In the genomic region with DNA sequence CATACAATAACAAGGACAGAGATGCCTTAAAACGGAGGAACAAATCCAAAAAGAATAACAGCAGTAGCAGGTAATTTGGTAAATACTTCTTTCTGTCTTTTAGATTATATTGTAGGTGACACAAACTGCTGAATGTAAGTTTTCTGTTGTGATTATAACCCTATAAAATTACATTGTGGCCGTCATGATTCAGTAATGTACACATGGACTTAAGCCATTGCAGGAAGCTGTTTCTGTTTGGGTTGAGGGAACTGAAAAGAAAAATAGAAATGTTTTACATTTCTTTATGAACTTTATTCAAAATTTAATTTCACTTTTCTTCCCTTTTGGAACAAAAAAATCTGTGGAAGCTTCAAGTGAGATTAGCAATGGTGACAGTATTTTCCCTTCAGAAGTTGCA, we compare ENCODE assay signal across 9 cellular contexts. TPM values are rescaled to one million over a fixed set of nuclear protein-coding genes. Genes with fewer than 3 reads are reported as not detected.
DNase-seq lines count a peak whose midpoint lies in the region; ATAC-seq, FAIRE-seq and TF ChIP-seq lines count a peak whose summit lies in the region.
"Had no signal": no experiment of that assay in that cellular context is flagged by ENCODE, and none has a peak within 500 bp of the region (broad histone marks: within the 10 kb centered on the region; RNA-seq: fewer than 3 reads in every experiment).

No MANE protein-coding gene starts in this region.

- H3K4me3 ChIP-seq in HepG2 (replicated peaks in 1 of 3; ENCODE audit: insufficient read depth in 1 of 3, low read depth in 2 of 3, low read length in 3 of 3): peak overlapping the region; percentile 86 to 93 (median 93); a peak in 5 of 6 replicates
- peak overlapping the region; percentile 84 to 95 for H3K4me3 ChIP-seq in tibial artery

- BruUV-seq in HepG2 (replicated peaks; lab: Mats Ljungman, UMichigan): TSS peak; percentile 52

- H3K9me3 Mint-ChIP-seq in activated T-cell treated with anti-CD3 and anti-CD28 coated beads, Interleukin-2, amount 50 U/mL, for 24 hours: no peaks in the 10 kb centered on the region
- H3K9me3 Mint-ChIP-seq in activated naive CD8-positive, alpha-beta T cell treated with anti-CD3 and anti-CD28 coated beads for 36 hours: no peaks in the 10 kb centered on the region

- FAIRE-seq in HepG2 (lab: Jason Lieb, UNC): no peak

- no peak overlapping the region for H3K27ac ChIP-seq in HepG2 (ENCODE audit: extremely low read length, insufficient read depth, low read length)
- H3K27ac ChIP-seq in tibial artery: peak overlapping the region in 1 of 2 donors; percentile 95
- H3K27ac ChIP-seq: SJSA1 had no signal

- no peak for TF ChIP-seq POLR2A in HepG2 (IDR thresholded peaks at IDR 0.05; ENCODE audit: insufficient read depth in 1 of 2, low read depth in 2 of 2, low read length in 2 of 2)

- H3K27me3 Mint-ChIP-seq in activated T-cell treated with anti-CD3 and anti-CD28 coated beads, Interleukin-2, amount 50 U/mL, for 24 hours: no peaks in the 10 kb centered on the region
- H3K27me3 Mint-ChIP-seq in activated naive CD8-positive, alpha-beta T cell treated with anti-CD3 and anti-CD28 coated beads for 36 hours: no peaks in the 10 kb centered on the region

- H3K79me2 ChIP-seq in HepG2 (ENCODE audit: insufficient read depth, low read length): peaks cover 18% of the 10 kb centered on the region

- H3K27me3 ChIP-seq in HepG2 (ENCODE audit: control insufficient read depth in 1 of 2, insufficient read depth in 2 of 2, low read length in 2 of 2): no peaks in the 10 kb centered on the region
- H3K27me3 ChIP-seq in tibial artery: no peaks in the 10 kb centered on the region
- H3K27me3 ChIP-seq: SJSA1 had no signal

- WGBS in HepG2 (ENCODE audit: low lambda C conversion rate): 39% methylated on average over 2 of the region's 2 CpGs

- peak overlapping the region; percentile 81 for H3K4me2 ChIP-seq in HepG2 (ENCODE audit: low read depth, low read length)

- CTCF ChIA-PET in HepG2 (lab: Yijun Ruan, JAX; ENCODE audit: low intra/inter-chr PET ratio, low total read pairs): no interaction called here

- H3K9me3 ChIP-seq in HepG2 (ENCODE audit: low read length): no peaks in the 10 kb centered on the region
- H3K9me3 ChIP-seq in tibial artery: no peaks in the 10 kb centered on the region
- H3K9me3 ChIP-seq: SJSA1 had no signal

- peaks cover 47% of the 10 kb centered on the region for H3K36me3 Mint-ChIP-seq in activated T-cell treated with anti-CD3 and anti-CD28 coated beads, Interleukin-2, amount 50 U/mL, for 24 hours (ENCODE audit: low read depth)
- peaks cover 6% of the 10 kb centered on the region for H3K36me3 Mint-ChIP-seq in activated naive CD8-positive, alpha-beta T cell treated with anti-CD3 and anti-CD28 coated beads for 36 hours

- H3K4me3 Mint-ChIP-seq in activated T-cell treated with anti-CD3 and anti-CD28 coated beads, Interleukin-2, amount 50 U/mL, for 24 hours: peak overlapping the region; percentile 74
- peak overlapping the region; percentile 75 for H3K4me3 Mint-ChIP-seq in activated naive CD8-positive, alpha-beta T cell treated with anti-CD3 and anti-CD28 coated beads for 36 hours

- no peak overlapping the region for H2AFZ ChIP-seq in HepG2 (ENCODE audit: low read length)

- no peak for TF ChIP-seq EP300 in HepG2 (IDR thresholded peaks at IDR 0.05; ENCODE audit: low read depth in 2 of 2, low read length in 2 of 2)
- no peak for TF ChIP-seq EP300 in HepG2 (CRISPR knock-in tag; IDR thresholded peaks at IDR 0.05; ENCODE audit: borderline replicate concordance)

- POLR2A ChIA-PET in HepG2 (lab: Yijun Ruan, JAX): interaction anchor here (0.6 to 6.5 kb wide), 11 partner anchors 9 to 377 kb away, joined by 3 to 282 read pairs (median 60); partner anchors contain the start of genes PCBP1, SNRNP27 and SNRPG

- no peak for DNase-seq in activated T-cell treated with anti-CD3 and anti-CD28 coated beads, Interleukin-2, amount 50 U/mL, for 24 hours
- no peak for DNase-seq in activated T-cell treated with anti-CD3 and anti-CD28 coated beads, Interleukin-2, amount 50 U/mL, for 1 hour
- DNase-seq in activated naive CD8-positive, alpha-beta T cell treated with anti-CD3 and anti-CD28 coated beads for 36 hours: no peak
- no peak for DNase-seq in HepG2 (ENCODE audit: low spot score)
- DNase-seq in tibial artery: no peak
- no peak for DNase-seq in HuH-7 (ENCODE audit: low spot score)
- DNase-seq in NCI-H1417 (lab: John Stamatoyannopoulos, UW): no peak
- DNase-seq in GM19238 (ENCODE audit: insufficient read length, low spot score): no peak

- H3K36me3 ChIP-seq in HepG2 (replicated peaks in 1 of 2; ENCODE audit: control insufficient read depth in 1 of 2, insufficient read depth in 2 of 2, low read length in 2 of 2) (peaks cover 0 to 33% of the 10 kb centered on the region in 2 experiments; a peak in 3 of 5 replicates), tibial artery (peaks cover 3 to 16% (median 3%) of the 10 kb centered on the region in 3 donors)

- peak overlapping the region; percentile 91 for H3K9ac ChIP-seq in HepG2 (ENCODE audit: insufficient read depth, low read depth, low read length)

- peaks cover 37% of the 10 kb centered on the region for H3K4me1 ChIP-seq in HepG2 (ENCODE audit: insufficient read depth, low read length)
- H3K4me1 ChIP-seq in tibial artery: peaks cover 0 to 36% (median 21%) of the 10 kb centered on the region in 4 donors

- no peak for TF ChIP-seq RAD21 in HepG2 (CRISPR knock-in tag; IDR thresholded peaks at IDR 0.05)

- TF ChIP-seq CTCF in HepG2 (CRISPR knock-in tag; IDR thresholded peaks at IDR 0.05) (no peak), tibial artery (IDR thresholded peaks at IDR 0.05) (no peak)

- H3K27ac Mint-ChIP-seq in activated T-cell treated with anti-CD3 and anti-CD28 coated beads, Interleukin-2, amount 50 U/mL, for 24 hours: peak overlapping the region; percentile 28
- H3K27ac Mint-ChIP-seq in activated naive CD8-positive, alpha-beta T cell treated with anti-CD3 and anti-CD28 coated beads for 36 hours: no peak overlapping the region

- in situ Hi-C loops in HepG2 (cut with HindIII; ENCODE audit: extremely low pct_ligation_motif_present, low pct_unique_long_range_greater_than_20kb): loop anchor here (5.0 kb wide), 1 partner anchor 151 kb away; no protein-coding TSS in a partner anchor

- peaks cover 41% of the 10 kb centered on the region for H3K4me1 Mint-ChIP-seq in activated T-cell treated with anti-CD3 and anti-CD28 coated beads, Interleukin-2, amount 50 U/mL, for 24 hours (ENCODE audit: low read depth)
- H3K4me1 Mint-ChIP-seq in activated naive CD8-positive, alpha-beta T cell treated with anti-CD3 and anti-CD28 coated beads for 36 hours: peaks cover 28% of the 10 kb centered on the region

- H4K20me1 ChIP-seq in HepG2 (ENCODE audit: insufficient read depth, low read length): no peaks in the 10 kb centered on the region

- intact Hi-C loops in HepG2 (cut with micrococcal nuclease; ENCODE audit: unreplicated experiment): loop anchor here (5.0 kb wide), 2 partner anchors 51 to 276 kb away; partner anchors contain the start of gene C2orf42
- intact Hi-C loops in tibial artery (cut with DNase I; ENCODE audit: low total_unique reads): loop anchor here (5.0 to 10.0 kb wide), 2 partner anchors 226 to 329 kb away; partner anchors contain the start of gene TIA1

- no peak for ATAC-seq in HepG2

RNA-seq across cellular contexts. Expression of gene MXD1, which starts 1.2 kb away (rescaled TPM):
- 1 to 10 TPM; 5.0 to 6.3 TPM for total RNA-seq in activated naive CD8-positive, alpha-beta T cell treated with anti-CD3 and anti-CD28 coated beads for 36 hours
- total RNA-seq in HepG2 (2016; rRNA removed; fragmentation: Illumina TruSeq; extraction: Trizol): 6.4 and 7.7 TPM in 2 replicates
- 0.61 and 2.0 TPM in 2 replicates for total RNA-seq in HepG2 (2016; cell fraction: cytosol; rRNA removed; fragmentation: Illumina TruSeq; extraction: Trizol; ENCODE audit: low read depth)
- total RNA-seq in HepG2 (2016; cell fraction: insoluble cytoplasmic fraction; rRNA removed; fragmentation: Illumina TruSeq; extraction: Trizol): 6.1 and 7.8 TPM in 2 replicates
- 3.1 and 3.6 TPM in 2 replicates for total RNA-seq in HepG2 (2016; cell fraction: membrane; rRNA removed; fragmentation: Illumina TruSeq; extraction: Trizol)
- total RNA-seq in HepG2 (2016; cell fraction: nucleus; rRNA removed; fragmentation: Illumina TruSeq; extraction: Trizol): 11.9 and 13.4 TPM in 2 replicates
- 12.0 and 14.9 TPM in 2 replicates for polyA plus RNA-seq in HepG2 (2011; rRNA removed)
- 5.2 and 7.3 TPM in 2 replicates for polyA plus RNA-seq in HepG2 (2011; cell fraction: cytosol; rRNA removed)
- polyA plus RNA-seq in HepG2 (2011; cell fraction: nucleus; rRNA removed): 15.4 and 18.9 TPM in 2 replicates
- polyA plus RNA-seq in HepG2 (2012): 6.1 and 8.3 TPM in 2 replicates
- 0.19 and 0.38 TPM in 2 replicates for polyA plus RNA-seq in HepG2 (2016; cell fraction: cytosol; fragmentation: Illumina TruSeq; extraction: Trizol; ENCODE audit: low read depth)
- polyA plus RNA-seq in HepG2 (2016; cell fraction: insoluble cytoplasmic fraction; fragmentation: Illumina TruSeq; extraction: Trizol; ENCODE audit: low read depth): 5.4 and 6.9 TPM in 2 replicates
- polyA plus RNA-seq in HepG2 (2016; cell fraction: membrane; fragmentation: Illumina TruSeq; extraction: Trizol; ENCODE audit: low read depth): 1.2 and 1.5 TPM in 2 replicates
- 14.2 and 17.0 TPM in 2 replicates for polyA plus RNA-seq in HepG2 (2016; cell fraction: nucleus; fragmentation: Illumina TruSeq; extraction: Trizol; ENCODE audit: insufficient read depth, low read depth)
- polyA minus RNA-seq in HepG2 (2011; rRNA and poly(A)+ RNA removed; ENCODE audit: low replicate concordance): 5.8 and 5.9 TPM in 2 replicates
- 7.4 and 8.8 TPM in 2 replicates for polyA minus RNA-seq in HepG2 (2011; cell fraction: cytosol; rRNA and poly(A)+ RNA removed)
- polyA minus RNA-seq in HepG2 (2011; cell fraction: nucleus; rRNA and poly(A)+ RNA removed): 22.0 and 25.4 TPM in 2 replicates

RNA-seq across cellular contexts. Expression of gene SNRNP27, which starts 22.4 kb away (rescaled TPM):
- total RNA-seq in activated naive CD8-positive, alpha-beta T cell treated with anti-CD3 and anti-CD28 coated beads for 36 hours: 10 to 100 TPM; 61.0 to 61.8 TPM
- 54.6 and 80.8 TPM in 2 replicates for total RNA-seq in HepG2 (2016; rRNA removed; fragmentation: Illumina TruSeq; extraction: Trizol)
- total RNA-seq in HepG2 (2016; cell fraction: cytosol; rRNA removed; fragmentation: Illumina TruSeq; extraction: Trizol; ENCODE audit: low read depth): 13.0 and 15.2 TPM in 2 replicates
- total RNA-seq in HepG2 (2016; cell fraction: insoluble cytoplasmic fraction; rRNA removed; fragmentation: Illumina TruSeq; extraction: Trizol): 59.4 and 85.2 TPM in 2 replicates
- 21.7 and 25.5 TPM in 2 replicates for total RNA-seq in HepG2 (2016; cell fraction: membrane; rRNA removed; fragmentation: Illumina TruSeq; extraction: Trizol)
- total RNA-seq in HepG2 (2016; cell fraction: nucleus; rRNA removed; fragmentation: Illumina TruSeq; extraction: Trizol): 45.4 and 52.3 TPM in 2 replicates
- polyA plus RNA-seq in HepG2 (2011; rRNA removed): 36.4 and 49.8 TPM in 2 replicates
- 26.3 and 29.3 TPM in 2 replicates for polyA plus RNA-seq in HepG2 (2011; cell fraction: cytosol; rRNA removed)
- 27.6 and 33.0 TPM in 2 replicates for polyA plus RNA-seq in HepG2 (2011; cell fraction: nucleus; rRNA removed)
- 40.3 and 60.6 TPM in 2 replicates for polyA plus RNA-seq in HepG2 (2012)
- polyA plus RNA-seq in HepG2 (2016; cell fraction: cytosol; fragmentation: Illumina TruSeq; extraction: Trizol; ENCODE audit: low read depth): 9.1 and 11.0 TPM in 2 replicates
- 115 and 135 TPM in 2 replicates for polyA plus RNA-seq in HepG2 (2016; cell fraction: insoluble cytoplasmic fraction; fragmentation: Illumina TruSeq; extraction: Trizol; ENCODE audit: low read depth)
- 21.0 and 25.0 TPM in 2 replicates for polyA plus RNA-seq in HepG2 (2016; cell fraction: membrane; fragmentation: Illumina TruSeq; extraction: Trizol; ENCODE audit: low read depth)
- polyA plus RNA-seq in HepG2 (2016; cell fraction: nucleus; fragmentation: Illumina TruSeq; extraction: Trizol; ENCODE audit: insufficient read depth, low read depth): 62.9 and 71.3 TPM in 2 replicates
- polyA minus RNA-seq in HepG2 (2011; rRNA and poly(A)+ RNA removed; ENCODE audit: low replicate concordance): 4.8 and 7.2 TPM in 2 replicates
- 23.3 and 24.0 TPM in 2 replicates for polyA minus RNA-seq in HepG2 (2011; cell fraction: cytosol; rRNA and poly(A)+ RNA removed)
- 32.4 and 45.5 TPM in 2 replicates for polyA minus RNA-seq in HepG2 (2011; cell fraction: nucleus; rRNA and poly(A)+ RNA removed)

RNA-seq across cellular contexts. Expression of gene ASPRV1, which starts 45.3 kb away (rescaled TPM):
- under 1 TPM; 0.54 to 0.74 TPM for total RNA-seq in activated naive CD8-positive, alpha-beta T cell treated with anti-CD3 and anti-CD28 coated beads for 36 hours
- 0.40 and 0.42 TPM in 2 replicates for total RNA-seq in HepG2 (2016; rRNA removed; fragmentation: Illumina TruSeq; extraction: Trizol)
- 0.18 TPM in 1 of 2 replicates, not detected in the other for total RNA-seq in HepG2 (2016; cell fraction: cytosol; rRNA removed; fragmentation: Illumina TruSeq; extraction: Trizol; ENCODE audit: low read depth)
- total RNA-seq in HepG2 (2016; cell fraction: insoluble cytoplasmic fraction; rRNA removed; fragmentation: Illumina TruSeq; extraction: Trizol): 0.32 and 0.40 TPM in 2 replicates
- total RNA-seq in HepG2 (2016; cell fraction: membrane; rRNA removed; fragmentation: Illumina TruSeq; extraction: Trizol): 0.28 and 0.34 TPM in 2 replicates
- 0.47 and 0.50 TPM in 2 replicates for total RNA-seq in HepG2 (2016; cell fraction: nucleus; rRNA removed; fragmentation: Illumina TruSeq; extraction: Trizol)
- 0.48 and 0.52 TPM in 2 replicates for polyA plus RNA-seq in HepG2 (2011; rRNA removed)
- polyA plus RNA-seq in HepG2 (2011; cell fraction: cytosol; rRNA removed): 0.38 and 0.47 TPM in 2 replicates
- 1.1 and 1.8 TPM in 2 replicates for polyA plus RNA-seq in HepG2 (2011; cell fraction: nucleus; rRNA removed)
- 0.42 and 0.52 TPM in 2 replicates for polyA plus RNA-seq in HepG2 (2012)
- polyA plus RNA-seq in HepG2 (2016; cell fraction: cytosol; fragmentation: Illumina TruSeq; extraction: Trizol; ENCODE audit: low read depth): 0.07 TPM in 1 of 2 replicates, not detected in the other
- 0.32 and 0.34 TPM in 2 replicates for polyA plus RNA-seq in HepG2 (2016; cell fraction: insoluble cytoplasmic fraction; fragmentation: Illumina TruSeq; extraction: Trizol; ENCODE audit: low read depth)
- polyA plus RNA-seq in HepG2 (2016; cell fraction: membrane; fragmentation: Illumina TruSeq; extraction: Trizol; ENCODE audit: low read depth): 0.09 and 0.24 TPM in 2 replicates
- 0.92 and 1.1 TPM in 2 replicates for polyA plus RNA-seq in HepG2 (2016; cell fraction: nucleus; fragmentation: Illumina TruSeq; extraction: Trizol; ENCODE audit: insufficient read depth, low read depth)
- 0.14 and 0.48 TPM in 2 replicates for polyA minus RNA-seq in HepG2 (2011; rRNA and poly(A)+ RNA removed; ENCODE audit: low replicate concordance)
- polyA minus RNA-seq in HepG2 (2011; cell fraction: cytosol; rRNA and poly(A)+ RNA removed): 0.26 TPM in 1 of 2 replicates, not detected in the other
- polyA minus RNA-seq in HepG2 (2011; cell fraction: nucleus; rRNA and poly(A)+ RNA removed): 0.50 and 0.52 TPM in 2 replicates
